1 cellular context compared by ENCODE assay signal in the genomic region with DNA sequence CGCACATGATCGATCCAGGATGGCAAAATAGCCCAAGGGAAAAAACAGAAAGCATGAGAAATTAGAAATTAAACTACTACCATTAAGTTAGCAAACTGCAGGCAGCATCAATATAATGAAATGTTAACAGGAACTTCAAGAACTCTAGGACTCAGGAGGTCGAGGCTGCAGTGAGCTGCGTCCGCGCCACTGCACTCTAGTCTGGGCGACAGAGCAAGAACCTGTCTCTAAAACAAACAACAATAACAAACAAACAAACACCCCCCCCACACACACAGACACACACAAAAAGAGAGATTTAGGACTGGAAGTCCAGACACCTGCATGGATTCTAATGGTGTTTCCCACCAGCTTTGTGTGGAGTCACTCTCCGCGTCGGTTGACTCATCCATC.
TF ChIP-seq lines count a peak whose summit lies in the region.

No MANE protein-coding gene starts in this region.

TF ChIP-seq in GM23338, 12 proteins besides CTCF, POLR2A, EP300 and RAD21 (continued from another document):
- TF ChIP-seq, protein P1, sequence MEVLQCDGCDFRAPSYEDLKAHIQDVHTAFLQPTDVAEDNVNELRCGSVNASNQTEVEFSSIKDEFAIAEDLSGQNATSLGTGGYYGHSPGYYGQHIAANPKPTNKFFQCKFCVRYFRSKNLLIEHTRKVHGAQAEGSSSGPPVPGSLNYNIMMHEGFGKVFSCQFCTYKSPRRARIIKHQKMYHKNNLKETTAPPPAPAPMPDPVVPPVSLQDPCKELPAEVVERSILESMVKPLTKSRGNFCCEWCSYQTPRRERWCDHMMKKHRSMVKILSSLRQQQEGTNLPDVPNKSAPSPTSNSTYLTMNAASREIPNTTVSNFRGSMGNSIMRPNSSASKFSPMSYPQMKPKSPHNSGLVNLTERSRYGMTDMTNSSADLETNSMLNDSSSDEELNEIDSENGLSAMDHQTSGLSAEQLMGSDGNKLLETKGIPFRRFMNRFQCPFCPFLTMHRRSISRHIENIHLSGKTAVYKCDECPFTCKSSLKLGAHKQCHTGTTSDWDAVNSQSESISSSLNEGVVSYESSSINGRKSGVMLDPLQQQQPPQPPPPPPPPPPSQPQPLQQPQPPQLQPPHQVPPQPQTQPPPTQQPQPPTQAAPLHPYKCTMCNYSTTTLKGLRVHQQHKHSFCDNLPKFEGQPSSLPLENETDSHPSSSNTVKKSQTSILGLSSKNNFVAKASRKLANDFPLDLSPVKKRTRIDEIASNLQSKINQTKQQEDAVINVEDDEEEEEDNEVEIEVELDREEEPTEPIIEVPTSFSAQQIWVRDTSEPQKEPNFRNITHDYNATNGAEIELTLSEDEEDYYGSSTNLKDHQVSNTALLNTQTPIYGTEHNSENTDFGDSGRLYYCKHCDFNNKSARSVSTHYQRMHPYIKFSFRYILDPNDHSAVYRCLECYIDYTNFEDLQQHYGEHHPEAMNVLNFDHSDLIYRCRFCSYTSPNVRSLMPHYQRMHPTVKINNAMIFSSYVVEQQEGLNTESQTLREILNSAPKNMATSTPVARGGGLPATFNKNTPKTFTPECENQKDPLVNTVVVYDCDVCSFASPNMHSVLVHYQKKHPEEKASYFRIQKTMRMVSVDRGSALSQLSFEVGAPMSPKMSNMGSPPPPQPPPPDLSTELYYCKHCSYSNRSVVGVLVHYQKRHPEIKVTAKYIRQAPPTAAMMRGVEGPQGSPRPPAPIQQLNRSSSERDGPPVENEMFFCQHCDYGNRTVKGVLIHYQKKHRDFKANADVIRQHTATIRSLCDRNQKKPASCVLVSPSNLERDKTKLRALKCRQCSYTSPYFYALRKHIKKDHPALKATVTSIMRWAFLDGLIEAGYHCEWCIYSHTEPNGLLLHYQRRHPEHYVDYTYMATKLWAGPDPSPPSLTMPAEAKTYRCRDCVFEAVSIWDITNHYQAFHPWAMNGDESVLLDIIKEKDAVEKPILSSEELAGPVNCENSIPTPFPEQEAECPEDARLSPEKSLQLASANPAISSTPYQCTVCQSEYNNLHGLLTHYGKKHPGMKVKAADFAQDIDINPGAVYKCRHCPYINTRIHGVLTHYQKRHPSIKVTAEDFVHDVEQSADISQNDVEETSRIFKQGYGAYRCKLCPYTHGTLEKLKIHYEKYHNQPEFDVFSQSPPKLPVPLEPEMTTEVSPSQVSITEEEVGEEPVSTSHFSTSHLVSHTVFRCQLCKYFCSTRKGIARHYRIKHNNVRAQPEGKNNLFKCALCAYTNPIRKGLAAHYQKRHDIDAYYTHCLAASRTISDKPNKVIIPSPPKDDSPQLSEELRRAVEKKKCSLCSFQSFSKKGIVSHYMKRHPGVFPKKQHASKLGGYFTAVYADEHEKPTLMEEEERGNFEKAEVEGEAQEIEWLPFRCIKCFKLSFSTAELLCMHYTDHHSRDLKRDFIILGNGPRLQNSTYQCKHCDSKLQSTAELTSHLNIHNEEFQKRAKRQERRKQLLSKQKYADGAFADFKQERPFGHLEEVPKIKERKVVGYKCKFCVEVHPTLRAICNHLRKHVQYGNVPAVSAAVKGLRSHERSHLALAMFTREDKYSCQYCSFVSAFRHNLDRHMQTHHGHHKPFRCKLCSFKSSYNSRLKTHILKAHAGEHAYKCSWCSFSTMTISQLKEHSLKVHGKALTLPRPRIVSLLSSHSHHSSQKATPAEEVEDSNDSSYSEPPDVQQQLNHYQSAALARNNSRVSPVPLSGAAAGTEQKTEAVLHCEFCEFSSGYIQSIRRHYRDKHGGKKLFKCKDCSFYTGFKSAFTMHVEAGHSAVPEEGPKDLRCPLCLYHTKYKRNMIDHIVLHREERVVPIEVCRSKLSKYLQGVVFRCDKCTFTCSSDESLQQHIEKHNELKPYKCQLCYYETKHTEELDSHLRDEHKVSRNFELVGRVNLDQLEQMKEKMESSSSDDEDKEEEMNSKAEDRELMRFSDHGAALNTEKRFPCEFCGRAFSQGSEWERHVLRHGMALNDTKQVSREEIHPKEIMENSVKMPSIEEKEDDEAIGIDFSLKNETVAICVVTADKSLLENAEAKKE (CRISPR knock-in tag; IDR thresholded peaks at IDR 0.05): no peak
- TF ChIP-seq STAT1 (IDR thresholded peaks at IDR 0.05; ENCODE audit: unreplicated experiment) (no peak), ZNF114 (CRISPR knock-in tag; IDR thresholded peaks at IDR 0.05) (no peak), EZH2 (IDR thresholded peaks at IDR 0.05; ENCODE audit: low read depth, unreplicated experiment) (no peak), CREB1 (CRISPR knock-in tag; IDR thresholded peaks at IDR 0.05; ENCODE audit: low read depth) (no peak), ETS1 (IDR thresholded peaks at IDR 0.05) (no peak), ZNF331 (CRISPR knock-in tag; IDR thresholded peaks at IDR 0.05; ENCODE audit: low read depth) (no peak)
